ENCODE assay signal across 1 cellular context in genomic region chr1:43367026-43367903, GRCh38.
A peak's percentile ranks its signal among the peaks of the same experiment; 100 is the strongest.
TF ChIP-seq lines count a peak whose summit lies in the region.

No MANE protein-coding gene starts in this region.

TF ChIP-seq in K562, 482 proteins besides CTCF, POLR2A, EP300 and RAD21 (continues in another document):
- no peak for TF ChIP-seq CLOCK (CRISPR knock-in tag; IDR thresholded peaks at IDR 0.05; ENCODE audit: borderline replicate concordance)
- peak; percentile 44 for TF ChIP-seq ZNF511 (CRISPR knock-in tag; IDR thresholded peaks at IDR 0.05)
- peak; percentile 61; the same call in 1 of the 2 replicates for TF ChIP-seq NFRKB (IDR thresholded peaks at IDR 0.05; ENCODE audit: low read depth)
- no peak for TF ChIP-seq ESRRB (CRISPR knock-in tag; IDR thresholded peaks at IDR 0.05; ENCODE audit: borderline replicate concordance)
- TF ChIP-seq ZFX (CRISPR knock-in tag; IDR thresholded peaks at IDR 0.05) = peak; percentile 58
- no peak; the same call in 1 of the 2 replicates for TF ChIP-seq USF2 (CRISPR knock-in tag; IDR thresholded peaks at IDR 0.05)
- TF ChIP-seq FOXK1 (CRISPR knock-in tag; IDR thresholded peaks at IDR 0.05; ENCODE audit: borderline replicate concordance) = peak; percentile 59; the same call in 1 of the 2 replicates
- TF ChIP-seq RBFOX2 (IDR thresholded peaks at IDR 0.05; ENCODE audit: low read depth, low read length) = peak; percentile 70
- peak; percentile 83 to 90 for TF ChIP-seq MNT (conservative IDR thresholded peaks at IDR 0.05)
- TF ChIP-seq SMAD4 (CRISPR knock-in tag; conservative IDR thresholded peaks at IDR 0.05) = peak; percentile 25; the same call in 1 of the 2 replicates
- TF ChIP-seq KDM5B (IDR thresholded peaks at IDR 0.05; ENCODE audit: insufficient replicate concordance, low read depth, low read length) = peak; percentile 34
- peak; percentile 91 for TF ChIP-seq TCF3 (CRISPR knock-in tag; IDR thresholded peaks at IDR 0.05)
- peak; percentile 93 for TF ChIP-seq ARID1B (IDR thresholded peaks at IDR 0.05)
- peak; percentile 65 for TF ChIP-seq USF1 (CRISPR knock-in tag; IDR thresholded peaks at IDR 0.05)
- no peak for TF ChIP-seq RNF2 (IDR thresholded peaks at IDR 0.05)
- no peak for TF ChIP-seq DNMT1 (IDR thresholded peaks at IDR 0.05)
- 0 out of 2 replicates have a peak, but pooled peaks have one; percentile 59 for TF ChIP-seq RHOXF2B (CRISPR knock-in tag; conservative IDR thresholded peaks at IDR 0.05)
- TF ChIP-seq DPF2 (IDR thresholded peaks at IDR 0.05) = peak; percentile 81
- no peak for TF ChIP-seq ZNF124 (CRISPR knock-in tag; IDR thresholded peaks at IDR 0.05)
- TF ChIP-seq ZNF12 (CRISPR knock-in tag; IDR thresholded peaks at IDR 0.05) = 0 out of 2 replicates have a peak, but pooled peaks have one; percentile 52
- TF ChIP-seq CEBPB (tag; IDR thresholded peaks at IDR 0.05) = no peak
- 0 out of 2 replicates have a peak, but pooled peaks have one; percentile 32 for TF ChIP-seq HES1 (IDR thresholded peaks at IDR 0.05; ENCODE audit: low read depth)
- TF ChIP-seq ATF1 (CRISPR knock-in tag; IDR thresholded peaks at IDR 0.05) = no peak
- peak; percentile 21; the same call in 1 of the 2 replicates for TF ChIP-seq ATF1 (tag; IDR thresholded peaks at IDR 0.05)
- no peak for TF ChIP-seq ZFP30 (CRISPR knock-in tag; IDR thresholded peaks at IDR 0.05; ENCODE audit: borderline replicate concordance)
- TF ChIP-seq MXI1 (IDR thresholded peaks at IDR 0.05; ENCODE audit: low read depth, low read length) = peak; percentile 71; the same call in 1 of the 2 replicates
- TF ChIP-seq RBM14 (IDR thresholded peaks at IDR 0.05; ENCODE audit: borderline replicate concordance, insufficient read depth, low read depth, low read length) = no peak
- peak; percentile 22; the same call in 1 of the 2 replicates for TF ChIP-seq ZNF431 (CRISPR knock-in tag; IDR thresholded peaks at IDR 0.05)
- TF ChIP-seq BRCA1 (IDR thresholded peaks at IDR 0.05) = no peak
- TF ChIP-seq BRCA1 (CRISPR knock-in tag; IDR thresholded peaks at IDR 0.05) = no peak
- TF ChIP-seq PYGO2 (tag; IDR thresholded peaks at IDR 0.05) = no peak
- TF ChIP-seq DLX4 (CRISPR knock-in tag; IDR thresholded peaks at IDR 0.05) = no peak
- TF ChIP-seq UBTF (IDR thresholded peaks at IDR 0.05; ENCODE audit: borderline replicate concordance in 1 of 2, low read depth in 2 of 2, low read length in 2 of 2) = peak; percentile 82 to 86; a peak in 3 of 4 replicates
- TF ChIP-seq HNRNPL (IDR thresholded peaks at IDR 0.05; ENCODE audit: low read depth, low read length) = peak; percentile 81
- TF ChIP-seq MLX (CRISPR knock-in tag; conservative IDR thresholded peaks at IDR 0.05) = no peak
- TF ChIP-seq L3MBTL2 (IDR thresholded peaks at IDR 0.05) = peak; percentile 76
- TF ChIP-seq E2F3 (CRISPR knock-in tag; IDR thresholded peaks at IDR 0.05) = 0 out of 2 replicates have a peak, but pooled peaks have one; percentile 18
- TF ChIP-seq MTA3 (IDR thresholded peaks at IDR 0.05; ENCODE audit: borderline replicate concordance) = peak; percentile 87
- TF ChIP-seq CUX1 (CRISPR knock-in tag; IDR thresholded peaks at IDR 0.05) = no peak
- TF ChIP-seq CCNT2 (IDR thresholded peaks at IDR 0.05; ENCODE audit: borderline replicate concordance, extremely low read depth, insufficient read length, low read depth, low read length) = peak; percentile 83
- TF ChIP-seq ZNF263 (CRISPR knock-in tag; IDR thresholded peaks at IDR 0.05; ENCODE audit: borderline replicate concordance) = peak; percentile 60; the same call in 1 of the 2 replicates
- peak; percentile 17 for TF ChIP-seq ARHGAP35 (IDR thresholded peaks at IDR 0.05; ENCODE audit: partially characterized antibody)
- TF ChIP-seq HDAC2 (IDR thresholded peaks at IDR 0.05) = peak; percentile 56; the same call in 1 of the 2 replicates
- peak; percentile 8; the same call in 1 of the 2 replicates for TF ChIP-seq CBFB (CRISPR knock-in tag; IDR thresholded peaks at IDR 0.05)
- no peak for TF ChIP-seq ZNF184 (CRISPR knock-in tag; IDR thresholded peaks at IDR 0.05)
- peak; percentile 46; the same call in 1 of the 2 replicates for TF ChIP-seq STAT5A (IDR thresholded peaks at IDR 0.05; ENCODE audit: borderline replicate concordance, low read length)
